ENCODE assay signal across 8 cellular contexts in the genomic region with DNA sequence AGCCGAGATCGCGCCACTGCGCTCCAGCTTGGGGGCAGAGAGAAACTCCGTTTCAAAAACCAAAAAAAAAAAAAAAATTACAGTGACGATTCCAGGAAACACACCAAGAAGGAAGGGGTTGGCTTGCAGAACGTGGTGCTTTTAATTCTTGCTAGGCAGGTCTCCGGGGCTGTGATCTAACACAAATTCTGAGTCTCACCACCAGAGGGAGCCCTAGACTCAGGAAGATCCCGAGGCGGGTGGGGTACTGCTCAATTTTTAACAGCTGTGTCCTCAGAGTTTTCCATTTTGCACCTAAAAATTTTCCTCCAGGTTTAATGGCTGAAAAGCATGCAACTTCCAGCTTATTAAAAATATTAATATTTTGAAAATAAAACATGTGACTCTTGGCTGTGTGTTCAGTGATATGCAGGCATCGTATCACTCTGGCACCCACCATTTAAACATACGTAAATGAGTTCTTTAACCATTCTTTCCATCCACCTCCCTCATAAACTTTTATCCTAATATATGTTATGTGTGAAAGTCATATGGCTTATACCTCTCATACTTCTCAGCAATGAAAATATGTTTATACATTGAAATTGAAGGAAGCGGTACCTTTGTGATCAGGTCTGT. TPM values are rescaled to one million over a fixed set of nuclear protein-coding genes. Genes with fewer than 3 reads are reported as not detected.
DNase-seq lines count a peak whose midpoint lies in the region; ATAC-seq and TF ChIP-seq lines count a peak whose summit lies in the region.

No MANE protein-coding gene starts in this region.

- no peak overlapping the region for H3K4me3 ChIP-seq in mucosa of descending colon

- no peaks in the 10 kb centered on the region for H3K36me3 ChIP-seq in mucosa of descending colon (ENCODE audit: low read depth)

- H3K9me3 ChIP-seq in mucosa of descending colon: peaks cover 18% of the 10 kb centered on the region

- peaks cover 4% of the 10 kb centered on the region for H3K36me3 Mint-ChIP-seq in endothelial cell (ENCODE audit: low read depth, unreplicated experiment)

- peak; percentile 90 for TF ChIP-seq CTCF in endothelial cell (IDR thresholded peaks at IDR 0.05; ENCODE audit: unreplicated experiment)
- TF ChIP-seq CTCF in mucosa of descending colon (IDR thresholded peaks at IDR 0.05): peak; percentile 46

- intact Hi-C loops in mucosa of descending colon (cut with DNase I, micrococcal nuclease): loop anchor here (2.0 to 10.0 kb wide), 3 partner anchors 36 to 140 kb away; no protein-coding TSS in a partner anchor

- H3K4me1 Mint-ChIP-seq in endothelial cell (ENCODE audit: unreplicated experiment): no peaks in the 10 kb centered on the region

- H3K4me1 ChIP-seq in mucosa of descending colon (ENCODE audit: low read depth): peaks cover 8% of the 10 kb centered on the region

- ATAC-seq in HG03175 (IDR thresholded peaks at IDR 0.05; ENCODE audit: unreplicated experiment): peak; percentile 69
- ATAC-seq in mucosa of descending colon: peak; percentile 85
- ATAC-seq in HG03196 (IDR thresholded peaks at IDR 0.05; ENCODE audit: unreplicated experiment): no peak

- no peaks in the 10 kb centered on the region for H3K9me3 Mint-ChIP-seq in endothelial cell (ENCODE audit: unreplicated experiment)

- no peak overlapping the region for H3K27ac Mint-ChIP-seq in endothelial cell (ENCODE audit: unreplicated experiment)

- no peak overlapping the region for H3K4me3 Mint-ChIP-seq in endothelial cell (ENCODE audit: unreplicated experiment)

- peaks cover 9% of the 10 kb centered on the region for H3K27me3 Mint-ChIP-seq in endothelial cell (ENCODE audit: unreplicated experiment)

- DNase-seq in ELR (ENCODE audit: low read depth) (peak; percentile 70), NOMO-1 treated with DMSO at 0.1 percent for 48 hours (lab: John Stamatoyannopoulos, UW; ENCODE audit: unreplicated experiment) (peak; percentile 39), endothelial cell (ENCODE audit: low spot score) (peak; percentile 78), mucosa of descending colon (peak in 2 of 3 donors; percentile 42 to 91)
- DNase-seq in activated CD8-positive, alpha-beta memory T cell treated with anti-CD3 and anti-CD28 coated beads for 48 hours (ENCODE audit: low read depth in 2 of 3, low spot score in 2 of 3): peak in 2 of 3 experiments; percentile 47 to 60
- DNase-seq in stimulated activated CD8-positive, alpha-beta memory T cell treated with anti-CD3 and anti-CD28 coated beads, Interleukin-7, amount 100 ng/mL, for 24 hours (ENCODE audit: low read depth): peak; percentile 47

RNA-seq across cellular contexts. Expression of a gene that starts 26.5 kb away (rescaled TPM):
- total RNA-seq in endothelial cell (ENCODE audit: unreplicated experiment): 41.5 TPM
- total RNA-seq in mucosa of descending colon: 10 to 100 TPM; 66.2 to 77.5 (median 76.9) TPM
